Comparison of ENCODE assay signal across 8 cellular contexts in the genomic region with DNA sequence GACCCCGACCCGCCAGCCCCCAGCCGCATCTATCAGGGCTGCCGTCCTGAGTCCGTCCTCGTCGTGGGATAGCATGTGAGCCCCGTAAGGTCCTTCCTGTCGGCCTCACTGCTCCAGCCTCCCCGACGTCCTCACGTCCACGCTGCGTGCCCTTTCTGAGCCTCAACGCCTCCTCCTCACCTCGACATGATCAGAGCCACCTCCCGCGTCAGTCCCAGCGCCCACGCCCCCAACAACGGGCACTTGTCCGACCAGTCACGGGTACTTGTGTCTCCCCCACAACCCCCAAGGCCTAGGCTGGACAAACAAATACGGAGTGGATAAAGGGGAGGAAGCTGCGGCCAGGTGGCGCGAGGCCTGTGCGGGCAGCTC. TPM values are rescaled to one million over a fixed set of nuclear protein-coding genes. Genes with fewer than 3 reads are reported as not detected.
DNase-seq lines count a peak whose midpoint lies in the region; ATAC-seq lines count a peak whose summit lies in the region.

No MANE protein-coding gene starts in this region.

- H3K9me3 Mint-ChIP-seq in activated naive CD4-positive, alpha-beta T cell treated with anti-CD3 and anti-CD28 coated beads for 36 hours, result no peaks in the 10 kb centered on the region

- intact Hi-C loops in activated naive CD4-positive, alpha-beta T cell treated with anti-CD3 and anti-CD28 coated beads for 36 hours (cut with micrococcal nuclease), result loop anchor here (1.0 to 5.0 kb wide), 8 partner anchors 15 to 179 kb away; a partner anchor contains a TSS
- intact Hi-C loops in left cardiac atrium (cut with DNase I) (loop anchor here in 1 of 2 donors (1.0 kb wide), 1 partner anchor 35 kb away; no protein-coding TSS in a partner anchor), sciatic nerve (cut with DNase I) (no loop called here)

- DNase-seq in DMS 273 (lab: John Stamatoyannopoulos, UW; ENCODE audit: unreplicated experiment) (peak; percentile 83), DMS 273 treated with DMSO at 0.1 percent for 48 hours (lab: John Stamatoyannopoulos, UW) (no peak), NCI-H774 (lab: John Stamatoyannopoulos, UW) (peak; percentile 53), left cardiac atrium (peak; percentile 76), sciatic nerve (ENCODE audit: low spot score) (peak; percentile 75)
- DNase-seq in activated naive CD4-positive, alpha-beta T cell treated with anti-CD3 and anti-CD28 coated beads for 36 hours, result peak; percentile 42

- H3K36me3 Mint-ChIP-seq in activated naive CD4-positive, alpha-beta T cell treated with anti-CD3 and anti-CD28 coated beads for 36 hours (ENCODE audit: low read depth), result no peaks in the 10 kb centered on the region

- H3K4me3 Mint-ChIP-seq in activated naive CD4-positive, alpha-beta T cell treated with anti-CD3 and anti-CD28 coated beads for 36 hours, result peak overlapping the region; percentile 93

- peaks cover 11% of the 10 kb centered on the region for H3K4me1 Mint-ChIP-seq in activated naive CD4-positive, alpha-beta T cell treated with anti-CD3 and anti-CD28 coated beads for 36 hours (ENCODE audit: low read depth)

- no peaks in the 10 kb centered on the region for H3K27me3 Mint-ChIP-seq in activated naive CD4-positive, alpha-beta T cell treated with anti-CD3 and anti-CD28 coated beads for 36 hours (ENCODE audit: low read depth)

- H3K27ac Mint-ChIP-seq in activated naive CD4-positive, alpha-beta T cell treated with anti-CD3 and anti-CD28 coated beads for 36 hours, result peak overlapping the region; percentile 87

- CTCF ChIA-PET in activated naive CD4-positive, alpha-beta T cell treated with anti-CD3 and anti-CD28 coated beads for 36 hours (lab: Charles Lee), result no interaction called here

- peak; percentile 14 for ATAC-seq in HG02852 (IDR thresholded peaks at IDR 0.05; ENCODE audit: unreplicated experiment)
- peak; percentile 9 to 34 for ATAC-seq in left cardiac atrium
- peak; percentile 13 for ATAC-seq in sciatic nerve
- no peak for ATAC-seq in HG03280 (IDR thresholded peaks at IDR 0.05; ENCODE audit: unreplicated experiment)

RNA-seq across cellular contexts. Expression of a gene that starts 0.7 kb away (rescaled TPM):
- under 1 TPM; 0.40 to 0.41 TPM for total RNA-seq in activated naive CD4-positive, alpha-beta T cell treated with anti-CD3 and anti-CD28 coated beads for 36 hours
- total RNA-seq in left cardiac atrium (under 1 TPM; 0.37 to 0.41 TPM), sciatic nerve (2.0 TPM)

RNA-seq across cellular contexts. Expression of a gene that starts 8.6 kb away (rescaled TPM):
- total RNA-seq in activated naive CD4-positive, alpha-beta T cell treated with anti-CD3 and anti-CD28 coated beads for 36 hours, result 1 to 10 TPM; 6.1 to 7.4 TPM
- total RNA-seq in left cardiac atrium (10 to 100 TPM; 18.3 to 18.9 TPM), sciatic nerve (13.3 TPM)

RNA-seq across cellular contexts. Expression of a gene that starts 18.9 kb away (rescaled TPM):
- total RNA-seq in activated naive CD4-positive, alpha-beta T cell treated with anti-CD3 and anti-CD28 coated beads for 36 hours, result 1 to 10 TPM; 1.7 to 1.9 TPM
- total RNA-seq in left cardiac atrium (under 1 TPM; 0.44 to 0.53 TPM), sciatic nerve (2.0 TPM)

RNA-seq across cellular contexts. Expression of a gene that starts 25.2 kb away (rescaled TPM):
- 1,000 to 10,000 TPM; 1,806 to 1,853 TPM for total RNA-seq in activated naive CD4-positive, alpha-beta T cell treated with anti-CD3 and anti-CD28 coated beads for 36 hours
- 100 to 1,000 TPM; 572 to 598 TPM for total RNA-seq in left cardiac atrium
- 572 TPM for total RNA-seq in sciatic nerve

RNA-seq across cellular contexts. Expression of a gene that starts 33.6 kb away (rescaled TPM):
- under 1 TPM in 1 of 2 experiments, not detected in 1; 0.32 TPM for total RNA-seq in activated naive CD4-positive, alpha-beta T cell treated with anti-CD3 and anti-CD28 coated beads for 36 hours
- total RNA-seq in left cardiac atrium (not detected), sciatic nerve (not detected)
